Comparison of ENCODE assay signal across 32 cellular contexts in genomic region chr5:115457574-115457973, GRCh38.
DNase-seq lines count a peak whose midpoint lies in the region; ATAC-seq, FAIRE-seq and TF ChIP-seq lines count a peak whose summit lies in the region.
"Had no signal": no experiment of that assay in that cellular context is flagged by ENCODE, and none has a peak within 500 bp of the region (broad histone marks: within the 10 kb centered on the region; RNA-seq: fewer than 3 reads in every experiment).

No MANE protein-coding gene starts in this region.

- no peak for ATAC-seq in A549
- no peak for ATAC-seq in lower lobe of right lung
- ATAC-seq in GM21515 (IDR thresholded peaks at IDR 0.05; ENCODE audit: unreplicated experiment) = no peak
- ATAC-seq: activated CD4-positive, CD25-positive, alpha-beta regulatory T cell treated with anti-CD3 and anti-CD28 coated beads, Interleukin-2, amount 50 U/mL, for 24 hours; foreskin keratinocyte; SK-N-SH treated with all-trans-retinoic acid at 6 μM for 48 hours; stimulated activated naive B cell treated with anti-CD40 and anti-IgM and Interleukin-4, amounts not matched to agents 10 μg/mL and 1 μg/mL and 100 μg/mL, for 72 hours had no signal

- no peak for TF ChIP-seq EP300 in A549 (IDR thresholded peaks at IDR 0.05)

- CTCF ChIA-PET in A549 (lab: Yijun Ruan, JAX) = no interaction called here

- no peak for FAIRE-seq in A549 (lab: Jason Lieb, UNC)
- FAIRE-seq: A204.1, endometrium, GM12891 had no signal

- H3K4me2 ChIP-seq in A549 (peak overlapping the region; percentile 39), parathyroid adenoma (ENCODE audit: low read length) (no peak overlapping the region)
- H3K4me2 ChIP-seq: PC-9 had no signal

- intact Hi-C loops in lower lobe of right lung (cut with DNase I) = no loop called here

- H2AFZ ChIP-seq in parathyroid adenoma = peak overlapping the region; percentile 63
- H2AFZ ChIP-seq: PC-9 had no signal

- peak overlapping the region in 1 of 2 experiments; percentile 82; a peak in 2 of 6 replicates for H3K27ac ChIP-seq in A549
- H3K27ac ChIP-seq in parathyroid adenoma = no peak overlapping the region
- H3K27ac ChIP-seq in lower lobe of right lung = no peak overlapping the region
- H3K27ac ChIP-seq: dorsolateral prefrontal cortex, esophagus squamous epithelium, foreskin keratinocyte, HL-60, neutrophil, PC-9 had no signal

- no peaks in the 10 kb centered on the region for H3K79me2 ChIP-seq in parathyroid adenoma

- H3K27me3 ChIP-seq in parathyroid adenoma (ENCODE audit: control insufficient read depth, insufficient read depth, low read length) = no peaks in the 10 kb centered on the region
- H3K27me3 ChIP-seq in lower lobe of right lung (ENCODE audit: low read depth) = peaks cover 3% of the 10 kb centered on the region
- H3K27me3 ChIP-seq: dorsolateral prefrontal cortex, esophagus squamous epithelium, foreskin keratinocyte, heart right ventricle had no signal

- DNase-seq in A549 (ENCODE audit: low read depth in 1 of 2, low spot score in 1 of 2) = no peak
- DNase-seq in NCI-H69 (lab: John Stamatoyannopoulos, UW) = peak; percentile 22
- DNase-seq in kidney tubule cell (ENCODE audit: low spot score) = peak; percentile 70
- DNase-seq in GM13977 (ENCODE audit: low spot score) = no peak
- no peak for DNase-seq in lower lobe of right lung
- DNase-seq in stimulated activated CD4-positive, alpha-beta T cell treated with anti-CD3 and anti-CD28 coated beads, Interleukin-4, amount 100 ng/mL, for 1 hour = no peak
- DNase-seq: activated CD4-positive, alpha-beta memory T cell treated with anti-CD3 and anti-CD28 coated beads, Interleukin-2, amount 10 ng/mL, durations not matched to agents 7 days and 5 days; activated CD8-positive, alpha-beta memory T cell treated with anti-CD3 and anti-CD28 coated beads, Interleukin-2, amount 50 U/mL, for 4 hours; activated naive CD4-positive, alpha-beta T cell treated with anti-CD3 and anti-CD28 coated beads for 36 hours; BE2C; CD8-positive, alpha-beta memory T cell; DMS153; dorsolateral prefrontal cortex; esophagus squamous epithelium; foreskin keratinocyte; HCEC 1CT; NCI-H2081 treated with DMSO at 0.1 percent for 48 hours; NCI-H526 treated with DMSO at 0.1 percent for 48 hours; PC-9; stimulated activated CD4-positive, alpha-beta T cell treated with anti-CD3 and anti-CD28 coated beads, Interleukin-15, amount 100 ng/mL, for 24 hours; stimulated activated naive B cell treated with anti-CD40 and anti-IgM and Interleukin-4, amounts not matched to agents 10 μg/mL and 1 μg/mL and 100 μg/mL, for 72 hours; T-helper 2 cell had no signal

- TF ChIP-seq CTCF in A549 (IDR thresholded peaks at IDR 0.05) (no peak), parathyroid adenoma (IDR thresholded peaks at IDR 0.05) (no peak), GM13977 (IDR thresholded peaks at IDR 0.05; ENCODE audit: extremely low read depth, insufficient read depth, missing control alignments) (no peak), lower lobe of right lung (IDR thresholded peaks at IDR 0.05) (no peak)

- no peak overlapping the region for H3K4me3 ChIP-seq in A549
- H3K4me3 ChIP-seq in parathyroid adenoma (ENCODE audit: low read depth, low read length) = no peak overlapping the region
- no peak overlapping the region for H3K4me3 ChIP-seq in lower lobe of right lung
- H3K4me3 ChIP-seq: dorsolateral prefrontal cortex, esophagus squamous epithelium, heart right ventricle, PC-9 had no signal

- POLR2A ChIA-PET in A549 (lab: Yijun Ruan, JAX) = interaction anchor here (0.5 kb wide), 1 partner anchor 375 kb away, joined by 11 read pairs; no protein-coding TSS in a partner anchor

- no peaks in the 10 kb centered on the region for H3K36me3 ChIP-seq in parathyroid adenoma (ENCODE audit: control insufficient read depth, insufficient read depth, low read length)
- no peaks in the 10 kb centered on the region for H3K36me3 ChIP-seq in lower lobe of right lung
- H3K36me3 ChIP-seq: BE2C, esophagus squamous epithelium, heart right ventricle, neutrophil had no signal

- no peak for TF ChIP-seq RAD21 in A549 (conservative IDR thresholded peaks at IDR 0.05 in 1 of 2, IDR thresholded peaks at IDR 0.05 in 1 of 2)

- no peak for TF ChIP-seq POLR2A in A549 (IDR thresholded peaks at IDR 0.05; ENCODE audit: low read length)

- in situ Hi-C loops in GM13977 (cut with MboI; ENCODE audit: low pct_unique_long_range_greater_than_20kb, low sequenced_read_pairs, unreplicated experiment) = no loop called here

- no peak overlapping the region for H3K9ac ChIP-seq in parathyroid adenoma

- H3K4me1 ChIP-seq in A549 (peaks cover 59% of the 10 kb centered on the region), parathyroid adenoma (peaks cover 3% of the 10 kb centered on the region), lower lobe of right lung (peaks cover 19% of the 10 kb centered on the region)
- H3K4me1 ChIP-seq: BE2C had no signal

- 45% methylated on average over 6 of the region's 6 CpGs for WGBS in A549 (ENCODE audit: missing lambda C conversion rate)

- no peaks in the 10 kb centered on the region for H3K9me3 ChIP-seq in A549
- H3K9me3 ChIP-seq in parathyroid adenoma (ENCODE audit: control insufficient read depth, low read length) = no peaks in the 10 kb centered on the region
- no peaks in the 10 kb centered on the region for H3K9me3 ChIP-seq in lower lobe of right lung
- H3K9me3 ChIP-seq: BE2C, esophagus squamous epithelium, heart right ventricle, neutrophil had no signal

TF ChIP-seq in A549, 52 proteins besides CTCF, POLR2A, EP300 and RAD21:
- TF ChIP-seq BHLHE40 (IDR thresholded peaks at IDR 0.05; ENCODE audit: low read depth, low read length) (no peak), POLR2AphosphoS2 (conservative IDR thresholded peaks at IDR 0.05; ENCODE audit: low read length) (no peak), JUN (IDR thresholded peaks at IDR 0.05) (no peak), SREBF2 (IDR thresholded peaks at IDR 0.05) (no peak), CEBPB (IDR thresholded peaks at IDR 0.05) (no peak), ZSCAN20 (CRISPR knock-in tag; IDR thresholded peaks at IDR 0.05) (no peak), HMGXB4 (CRISPR knock-in tag; IDR thresholded peaks at IDR 0.05; ENCODE audit: borderline replicate concordance) (no peak), KDM5A (IDR thresholded peaks at IDR 0.05) (no peak), ZNF302 (CRISPR knock-in tag; IDR thresholded peaks at IDR 0.05) (no peak), FOSL2 (IDR thresholded peaks at IDR 0.05) (no peak), FOSL2 (CRISPR knock-in tag; IDR thresholded peaks at IDR 0.05) (no peak), ATOH8 (CRISPR knock-in tag; IDR thresholded peaks at IDR 0.05; ENCODE audit: low read depth) (no peak), RARB (CRISPR knock-in tag; IDR thresholded peaks at IDR 0.05) (no peak), SMC3 (IDR thresholded peaks at IDR 0.05) (no peak), CBX2 (IDR thresholded peaks at IDR 0.05; ENCODE audit: borderline replicate concordance, low read depth) (no peak)

Comparison
In these comparisons a context has a peak if more than half of its experiments do, and no peak if none do; other contexts are left out.
1. DNase-seq: peak in NCI-H69 (single experiment) and kidney tubule cell (single experiment); none in A549 (0 of 2), GM13977 (single experiment), lower lobe of right lung (single experiment) and stimulated activated CD4-positive, alpha-beta T cell treated with anti-CD3 and anti-CD28 coated beads, Interleukin-4, amount 100 ng/mL, for 1 hour (single experiment).